In genomic region chrX:19721726-19722370, GRCh38 we compare ENCODE assay signal across 1 cellular context.
TF ChIP-seq lines count a peak whose summit lies in the region.

No MANE protein-coding gene starts in this region.

TF ChIP-seq in GM23338, 12 proteins besides CTCF, POLR2A, EP300 and RAD21 (continued from another document):
- TF ChIP-seq ZNF462 (CRISPR knock-in tag; IDR thresholded peaks at IDR 0.05) (no peak), NANOG (IDR thresholded peaks at IDR 0.05; ENCODE audit: borderline replicate concordance) (no peak), POLR2AphosphoS5 (IDR thresholded peaks at IDR 0.05; ENCODE audit: low read depth) (no peak), ZNF114 (CRISPR knock-in tag; IDR thresholded peaks at IDR 0.05) (no peak)
